Comparison of ENCODE assay signal across 8 cellular contexts in the genomic region with DNA sequence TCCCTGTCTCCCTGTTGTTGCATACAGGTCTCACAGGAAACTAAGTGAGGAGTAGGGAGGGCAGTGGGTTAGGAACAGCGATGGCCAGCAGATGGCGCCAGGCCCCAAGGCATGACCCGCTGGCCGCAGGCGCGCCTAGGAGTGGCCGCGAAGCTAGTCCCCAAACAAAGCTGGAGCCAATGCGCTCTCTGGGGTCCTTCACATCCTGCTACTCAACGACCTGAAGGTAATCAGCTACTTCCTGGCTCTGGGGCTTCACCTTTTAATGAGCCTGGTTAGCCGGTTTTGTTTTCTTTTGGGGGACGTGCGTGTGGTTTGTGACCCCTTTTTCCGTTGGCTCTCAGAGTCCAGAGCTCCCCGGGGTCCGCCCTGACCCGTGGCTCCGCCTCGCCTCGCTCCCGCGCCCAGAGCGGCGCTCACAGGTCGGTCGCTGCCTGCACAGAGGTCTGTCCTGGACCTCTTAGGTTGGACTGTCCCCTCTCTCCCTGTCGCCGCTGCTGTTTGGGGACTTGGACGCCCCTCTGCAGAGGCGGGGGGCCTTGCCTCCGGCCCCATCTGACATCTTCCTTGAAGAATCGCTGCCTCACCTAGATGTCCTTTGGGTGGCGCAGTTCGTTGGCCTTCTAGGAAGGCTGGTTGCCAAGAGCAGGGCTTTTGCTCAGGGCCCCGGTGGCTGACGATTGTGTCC.
DNase-seq lines count a peak whose midpoint lies in the region; ATAC-seq and TF ChIP-seq lines count a peak whose summit lies in the region.

No MANE protein-coding gene starts in this region.

- no peak overlapping the region for H2AK5ac ChIP-seq in H9 (ENCODE audit: insufficient read length, low read length)

- no peak overlapping the region for H2BK120ac ChIP-seq in H9 (ENCODE audit: low read depth, low read length, poor library complexity, severe bottlenecking)

- peak overlapping the region; percentile 25 for H3K18ac ChIP-seq in H9 (ENCODE audit: insufficient read length, low read depth, low read length)

- H3K4ac ChIP-seq in H9 (ENCODE audit: low read depth, low read length): no peak overlapping the region

- no peaks in the 10 kb centered on the region for H3K9me3 ChIP-seq in H9 (ENCODE audit: control insufficient read depth, low read depth, low read length)
- no peaks in the 10 kb centered on the region for H3K9me3 ChIP-seq in T-helper 17 cell (ENCODE audit: control insufficient read depth, low read length, poor library complexity, severe bottlenecking)
- no peaks in the 10 kb centered on the region for H3K9me3 ChIP-seq in vagina

- no peak overlapping the region for H4K8ac ChIP-seq in H9 (replicated peaks; ENCODE audit: insufficient read length, low read depth, low read length)

- no peak overlapping the region for H4K91ac ChIP-seq in H9 (ENCODE audit: insufficient read length, low read depth, low read length)

- H3K79me2 ChIP-seq in H9 (ENCODE audit: insufficient read depth, low read length): no peaks in the 10 kb centered on the region

- no peak overlapping the region for H2BK5ac ChIP-seq in H9 (ENCODE audit: insufficient read length, low read length)

- H4K5ac ChIP-seq in H9 (ENCODE audit: insufficient read length, low read depth, low read length): no peak overlapping the region

- H3K27ac ChIP-seq in H9 (ENCODE audit: insufficient read length, low read depth, low read length) (no peak overlapping the region), rectal smooth muscle tissue (ENCODE audit: low read depth, low read length) (no peak overlapping the region), vagina (no peak overlapping the region)

- H3K27ac Mint-ChIP-seq in H9 (peak overlapping the region in 1 of 3 experiments; percentile 14; a peak in 1 of 7 replicates), T-helper 17 cell (no peak overlapping the region)

- no peaks in the 10 kb centered on the region for H4K20me1 ChIP-seq in H9 (ENCODE audit: control insufficient read depth, insufficient read depth, insufficient read length)

- H3K56ac ChIP-seq in H9 (ENCODE audit: insufficient read length, low read depth, low read length): no peak overlapping the region

- DNase-seq in GDM1 (lab: John Stamatoyannopoulos, UW) (peak; percentile 73), H9 (peak; percentile 93), NB4 (ENCODE audit: low read depth) (peak; percentile 89), T-helper 17 cell (peak; percentile 55 to 67 (median 65)), anterior cingulate cortex (lab: John Stamatoyannopoulos, UW) (peak in 56 of 58 donors; percentile 12 to 86 (median 63)), hepatic stellate cell (ENCODE audit: low spot score) (peak; percentile 88), vagina (ENCODE audit: extremely low spot score in 2 of 2) (no peak)

- H3K27me3 Mint-ChIP-seq in H9 (ENCODE audit: low read depth) (peaks cover 26% of the 10 kb centered on the region), T-helper 17 cell (peaks cover 39% of the 10 kb centered on the region)

- H3K4me1 ChIP-seq in H9 (ENCODE audit: insufficient read depth, low read length) (peaks cover 7% of the 10 kb centered on the region; the same call in 1 of the 2 replicates), rectal smooth muscle tissue (ENCODE audit: control insufficient read depth, insufficient read depth, low read length) (peaks cover 3% of the 10 kb centered on the region), vagina (peaks cover 12% of the 10 kb centered on the region)

- TF ChIP-seq CTCF in H9 (conservative IDR thresholded peaks at IDR 0.05): peak; percentile 92
- peak; percentile 89 for TF ChIP-seq CTCF in NB4 (IDR thresholded peaks at IDR 0.05; ENCODE audit: low read depth, low read length)
- TF ChIP-seq CTCF in vagina (IDR thresholded peaks at IDR 0.05): peak; percentile 85 to 93 (median 91)

- no peak overlapping the region for H2BK15ac ChIP-seq in H9 (ENCODE audit: low read depth, low read length)

- H3K27me3 ChIP-seq in H9 (ENCODE audit: insufficient read depth, low read length) (no peaks in the 10 kb centered on the region), rectal smooth muscle tissue (ENCODE audit: control insufficient read depth, insufficient read depth, low read length) (no peaks in the 10 kb centered on the region), vagina (no peaks in the 10 kb centered on the region)

- no peaks in the 10 kb centered on the region for H3K36me3 ChIP-seq in rectal smooth muscle tissue (ENCODE audit: control insufficient read depth, insufficient read depth, low read length)
- H3K36me3 ChIP-seq in vagina: no peaks in the 10 kb centered on the region

- TF ChIP-seq POLR2A in NB4 (IDR thresholded peaks at IDR 0.05; ENCODE audit: extremely low read depth, insufficient read length) (peak; percentile 28), vagina (IDR thresholded peaks at IDR 0.05) (no peak)

- ATAC-seq in T-helper 17 cell: peak; percentile 93

- H3K23me2 ChIP-seq in H9 (ENCODE audit: insufficient read length, low read depth, low read length, poor library complexity, severe bottlenecking): peaks cover 8% of the 10 kb centered on the region

- H2BK12ac ChIP-seq in H9 (ENCODE audit: insufficient read length, low read depth, low read length): no peak overlapping the region

- H3K23ac ChIP-seq in H9 (ENCODE audit: insufficient read length, low read depth, low read length): no peak overlapping the region

- H3T11ph ChIP-seq in H9 (ENCODE audit: low read length): no peak overlapping the region

- no peak overlapping the region for H3K9ac ChIP-seq in H9 (ENCODE audit: extremely low read depth, insufficient read length, low read length)
- H3K9ac ChIP-seq in rectal smooth muscle tissue (ENCODE audit: low read length): no peak overlapping the region

- no peaks in the 10 kb centered on the region for H3K79me1 ChIP-seq in H9 (ENCODE audit: insufficient read depth, low read depth, low read length, poor library complexity, severe bottlenecking)

- H3K14ac ChIP-seq in H9 (ENCODE audit: insufficient read depth, low read length): peak overlapping the region; percentile 69

- peaks cover 24 to 34% of the 10 kb centered on the region in 2 experiments for H3K4me1 Mint-ChIP-seq in H9
- H3K4me1 Mint-ChIP-seq in T-helper 17 cell: peaks cover 2% of the 10 kb centered on the region

- H3K4me3 ChIP-seq in NB4 (ENCODE audit: low read depth, low read length) (peak overlapping the region; percentile 52), rectal smooth muscle tissue (ENCODE audit: low read length) (peak overlapping the region; percentile 73), vagina (peak overlapping the region; percentile 39 to 44)

- peak overlapping the region; percentile 57 for H3K4me2 ChIP-seq in H9 (ENCODE audit: insufficient read depth, insufficient read length, low read length)

- H3K9me3 Mint-ChIP-seq in H9: no peaks in the 10 kb centered on the region; a peak in 1 of 5 replicates

- H3K4me3 Mint-ChIP-seq in H9: peak overlapping the region; percentile 81 to 84
- peak overlapping the region; percentile 63 for H3K4me3 Mint-ChIP-seq in T-helper 17 cell

- no peak overlapping the region for H2AFZ ChIP-seq in H9 (ENCODE audit: low read length)

- no CpG with 5 or more reads among the region's 36 CpGs for WGBS in H9 (ENCODE audit: extremely low coverage, insufficient read length, low lambda C conversion rate)

- no peak overlapping the region for H2BK20ac ChIP-seq in H9 (ENCODE audit: low read depth, low read length, poor library complexity, severe bottlenecking)

- intact Hi-C loops in vagina (cut with DNase I): loop anchor here (5.0 to 10.0 kb wide), 2 partner anchors 465 to 623 kb away; partner anchors contain the start of gene URAD

- H3K36me3 Mint-ChIP-seq in H9 (ENCODE audit: insufficient read depth in 1 of 3, low read depth in 3 of 3) (no peaks in the 10 kb centered on the region), T-helper 17 cell (ENCODE audit: low read depth) (peaks cover 2% of the 10 kb centered on the region)

Comparison
In these comparisons a context has a peak if more than half of its experiments do, and no peak if none do; other contexts are left out.
1. DNase-seq: peak in GDM1 (single experiment), H9 (single experiment), NB4 (single experiment), T-helper 17 cell (3 of 3), anterior cingulate cortex (56 of 58) and hepatic stellate cell (single experiment); none in vagina (0 of 2).
2. Peak in every context shown above with its lines, with median percentiles within 50 percentile points of each other: CTCF ChIP-seq and H3K4me3 ChIP-seq.